18 cellular contexts compared by ENCODE assay signal in genomic region chr20:31473331-31474096, GRCh38. TPM values are rescaled to one million over a fixed set of nuclear protein-coding genes. Genes with fewer than 3 reads are reported as not detected.
DNase-seq lines count a peak whose midpoint lies in the region; ATAC-seq and TF ChIP-seq lines count a peak whose summit lies in the region.
"Had no signal": no experiment of that assay in that cellular context is flagged by ENCODE, and none has a peak within 500 bp of the region (broad histone marks: within the 10 kb centered on the region; RNA-seq: fewer than 3 reads in every experiment).

No MANE protein-coding gene starts in this region.

- H3K9ac ChIP-seq in Karpas-422 (ENCODE audit: low read length), result peak overlapping the region; percentile 32
- H3K9ac ChIP-seq: BLaER1 had no signal

- no peak overlapping the region for H3K4me3 Mint-ChIP-seq in nephron progenitor cell
- H3K4me3 Mint-ChIP-seq: H9 had no signal

- peaks cover 5% of the 10 kb centered on the region for H3K36me3 Mint-ChIP-seq in nephron progenitor cell (ENCODE audit: low read depth)

- no peaks in the 10 kb centered on the region for H3K27me3 ChIP-seq in Karpas-422 (ENCODE audit: low read length)

- H3K27ac ChIP-seq in Karpas-422 (ENCODE audit: low read length), result peak overlapping the region; percentile 60
- H3K27ac ChIP-seq: BLaER1, SK-N-MC, VCaP had no signal

- peak overlapping the region; percentile 88 for H2AFZ ChIP-seq in Karpas-422 (ENCODE audit: low read length)

- no peak overlapping the region for H3K27ac Mint-ChIP-seq in nephron progenitor cell
- H3K27ac Mint-ChIP-seq: H9 had no signal

- no peaks in the 10 kb centered on the region for H3K4me1 Mint-ChIP-seq in nephron progenitor cell
- H3K4me1 Mint-ChIP-seq: H9 had no signal

- no peaks in the 10 kb centered on the region for H4K20me1 ChIP-seq in Karpas-422 (ENCODE audit: insufficient read depth, low read depth, low read length)
- H4K20me1 ChIP-seq: BLaER1 had no signal

- DNase-seq in Karpas-422, result peak; percentile 43
- DNase-seq in fibroblast of mammary gland (ENCODE audit: low read depth), result peak; percentile 54
- no peak for DNase-seq in GM10248 (ENCODE audit: extremely low spot score)
- no peak for DNase-seq in COLO829 (ENCODE audit: low spot score)
- DNase-seq in hepatic stellate cell (ENCODE audit: low spot score), result no peak
- no peak for DNase-seq in nephron progenitor cell
- DNase-seq: activated gamma-delta T cell; effector CD8-positive, alpha-beta T cell; H9; NCI-H146; stimulated activated naive CD4-positive, alpha-beta T cell treated with Interleukin-2 at 50 U/mL for 16 hours had no signal

- TF ChIP-seq CTCF in fibroblast of mammary gland (conservative IDR thresholded peaks at IDR 0.05; ENCODE audit: control insufficient read depth, insufficient read depth, low read depth, low read length) (no peak), GM10248 (IDR thresholded peaks at IDR 0.05; ENCODE audit: control extremely low read depth, extremely low read depth, low read depth, missing control alignments) (no peak), nephron progenitor cell (IDR thresholded peaks at IDR 0.05) (no peak)

- H3K79me2 ChIP-seq in Karpas-422 (ENCODE audit: low read length), result no peaks in the 10 kb centered on the region

- POLR2A ChIA-PET in GM10248 (lab: Yijun Ruan, JAX), result no interaction called here

- H3K4me1 ChIP-seq in Karpas-422 (ENCODE audit: low read length), result peaks cover 18% of the 10 kb centered on the region
- H3K4me1 ChIP-seq: BLaER1 had no signal

- H3K4me3 ChIP-seq in Karpas-422 (ENCODE audit: low read length), result peak overlapping the region; percentile 37; the same call in 1 of the 2 replicates
- no peak overlapping the region for H3K4me3 ChIP-seq in fibroblast of mammary gland (ENCODE audit: control insufficient read depth, low read depth, low read length)
- H3K4me3 ChIP-seq: BLaER1, lung, SK-N-MC had no signal

- no peaks in the 10 kb centered on the region for H3K36me3 ChIP-seq in Karpas-422 (ENCODE audit: insufficient read depth, low read length)
- H3K36me3 ChIP-seq: BLaER1 had no signal

- H3K27me3 Mint-ChIP-seq in nephron progenitor cell (ENCODE audit: low read depth, poor library complexity), result peaks cover 3% of the 10 kb centered on the region

- peaks cover 50% of the 10 kb centered on the region for H3K9me3 Mint-ChIP-seq in nephron progenitor cell

- no peaks in the 10 kb centered on the region for H3K9me3 ChIP-seq in Karpas-422 (ENCODE audit: low read length)

- H3K4me2 ChIP-seq in Karpas-422 (ENCODE audit: low read depth, low read length, poor library complexity, severe bottlenecking), result peak overlapping the region; percentile 68
- H3K4me2 ChIP-seq: BLaER1 had no signal

- no peaks in the 10 kb centered on the region for H3K9me2 ChIP-seq in Karpas-422 (replicated peaks; ENCODE audit: insufficient read depth, low read length)

- ATAC-seq in GM18867 (IDR thresholded peaks at IDR 0.05; ENCODE audit: unreplicated experiment) (peak; percentile 36), GM21717 (IDR thresholded peaks at IDR 0.05; ENCODE audit: unreplicated experiment) (peak; percentile 18)

- CTCF ChIA-PET in GM10248 (lab: Yijun Ruan, JAX), result interaction anchor here (1.2 to 3.3 kb wide), 4 partner anchors 13 to 66 kb away, joined by 3 to 13 read pairs (median 5); no protein-coding TSS in a partner anchor

RNA-seq across cellular contexts. Expression of gene DEFB124, which starts 1.4 kb away (rescaled TPM):
- total RNA-seq in Karpas-422 (2014; rRNA removed; shearing (Covaris generic); ENCODE audit: low replicate concordance), result not detected in 2 replicates
- total RNA-seq: activated CD8-positive, alpha-beta memory T cell treated with anti-CD3 and anti-CD28 coated beads for 36 hours; H9; lung had no signal

RNA-seq across cellular contexts. Expression of gene REM1, which starts 1.6 kb away (rescaled TPM):
- total RNA-seq in Karpas-422 (2014; rRNA removed; shearing (Covaris generic); ENCODE audit: low replicate concordance), result not detected in 2 replicates
- total RNA-seq: activated CD8-positive, alpha-beta memory T cell treated with anti-CD3 and anti-CD28 coated beads for 36 hours; H9 had no signal

RNA-seq across cellular contexts. Expression of gene DEFB123, which starts 33.1 kb away (rescaled TPM):
- not detected in 2 replicates for total RNA-seq in Karpas-422 (2014; rRNA removed; shearing (Covaris generic); ENCODE audit: low replicate concordance)
- total RNA-seq: activated CD8-positive, alpha-beta memory T cell treated with anti-CD3 and anti-CD28 coated beads for 36 hours; H9; lung had no signal

RNA-seq across cellular contexts. Expression of gene HM13, which starts 40.7 kb away (rescaled TPM):
- 54.4 and 69.6 TPM in 2 replicates for total RNA-seq in Karpas-422 (2014; rRNA removed; shearing (Covaris generic); ENCODE audit: low replicate concordance)

Comparison
In these comparisons a context has a peak if more than half of its experiments do, and no peak if none do; other contexts are left out.
1. DNase-seq: peak in Karpas-422 (single experiment) and fibroblast of mammary gland (single experiment); none in GM10248 (single experiment), COLO829 (single experiment), hepatic stellate cell (single experiment) and nephron progenitor cell (single experiment).